In the genomic region with DNA sequence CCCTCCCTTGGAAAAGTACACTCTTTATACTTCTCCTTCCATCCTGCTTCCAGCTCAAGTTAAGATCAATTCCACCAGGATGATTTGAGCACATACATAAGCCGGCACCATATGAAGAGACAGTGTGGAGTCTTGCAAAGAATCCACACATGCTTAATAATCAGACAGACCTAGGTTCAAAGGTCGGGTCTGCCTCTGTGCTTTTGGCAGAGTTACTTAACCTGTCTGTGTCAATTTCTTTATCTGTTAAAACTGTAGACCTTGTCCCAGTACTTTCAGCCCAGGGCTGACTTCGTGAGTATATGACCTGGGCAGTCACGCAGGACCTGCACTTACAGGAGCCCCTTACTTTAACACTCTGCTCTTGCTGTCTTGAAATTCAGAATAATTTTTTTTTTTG, we compare ENCODE assay signal across 1 cellular context.
TF ChIP-seq lines count a peak whose summit lies in the region.

No MANE protein-coding gene starts in this region.

TF ChIP-seq in WTC11, 78 proteins besides CTCF, POLR2A, EP300 and RAD21 (continued from another document):
- TF ChIP-seq, protein P1, sequence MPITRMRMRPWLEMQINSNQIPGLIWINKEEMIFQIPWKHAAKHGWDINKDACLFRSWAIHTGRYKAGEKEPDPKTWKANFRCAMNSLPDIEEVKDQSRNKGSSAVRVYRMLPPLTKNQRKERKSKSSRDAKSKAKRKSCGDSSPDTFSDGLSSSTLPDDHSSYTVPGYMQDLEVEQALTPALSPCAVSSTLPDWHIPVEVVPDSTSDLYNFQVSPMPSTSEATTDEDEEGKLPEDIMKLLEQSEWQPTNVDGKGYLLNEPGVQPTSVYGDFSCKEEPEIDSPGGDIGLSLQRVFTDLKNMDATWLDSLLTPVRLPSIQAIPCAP (CRISPR knock-in tag; IDR thresholded peaks at IDR 0.05), result no peak
- no peak for TF ChIP-seq CBFB (CRISPR knock-in tag; IDR thresholded peaks at IDR 0.05; ENCODE audit: low read depth)
- no peak for TF ChIP-seq FOXK1 (CRISPR knock-in tag; IDR thresholded peaks at IDR 0.05)
